ENCODE assay signal across 26 cellular contexts in the genomic region with DNA sequence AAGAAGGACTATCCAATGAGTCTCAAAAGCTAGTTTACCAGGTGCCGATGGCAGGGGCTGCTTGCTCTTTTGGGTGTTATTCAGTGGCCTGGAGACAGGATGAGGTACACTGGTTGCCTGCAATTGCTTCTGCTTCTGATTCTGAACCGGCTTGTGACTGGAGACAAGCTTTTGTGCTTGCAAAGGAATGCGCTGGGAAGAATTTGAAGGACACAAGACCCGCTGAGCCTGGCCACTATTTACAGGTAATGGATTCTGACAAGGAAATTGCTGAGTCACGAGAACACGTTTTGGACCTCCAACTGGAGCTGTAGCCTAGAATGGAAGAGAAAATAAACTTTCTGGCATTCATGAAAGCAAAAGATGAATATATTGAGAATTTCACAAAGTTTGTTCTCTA. TPM values are rescaled to one million over a fixed set of nuclear protein-coding genes. Genes with fewer than 3 reads are reported as not detected.
"Had no signal": no experiment of that assay in that cellular context is flagged by ENCODE, and none has a peak within 500 bp of the region (broad histone marks: within the 10 kb centered on the region; RNA-seq: fewer than 3 reads in every experiment).

No MANE protein-coding gene starts in this region.

- ATAC-seq: activated CD8-positive, alpha-beta T cell treated with anti-CD3 and anti-CD28 coated beads for 36 hours; activated naive CD8-positive, alpha-beta T cell treated with anti-CD3 and anti-CD28 coated beads, Interleukin-2, amount 50 U/mL, for 24 hours; activated T-helper 17 cell treated with anti-CD3 and anti-CD28 coated beads, Interleukin-2, amount 50 U/mL, for 72 hours; left lobe of liver had no signal

- FAIRE-seq: frontal cortex, keratinocyte had no signal

- H3K4me1 Mint-ChIP-seq: activated B cell treated with CpG ODN at 0.5 μM for 24 hours had no signal

- H3K27me3 Mint-ChIP-seq: activated B cell treated with CpG ODN at 0.5 μM for 24 hours; activated CD8-positive, alpha-beta T cell treated with anti-CD3 and anti-CD28 coated beads for 36 hours; activated naive CD8-positive, alpha-beta T cell treated with anti-CD3 and anti-CD28 coated beads, Interleukin-2, amount 50 U/mL, for 24 hours; activated T-helper 17 cell treated with anti-CD3 and anti-CD28 coated beads, Interleukin-2, amount 50 U/mL, for 72 hours; brain; progenitor cell of endocrine pancreas; stimulated activated naive CD8-positive, alpha-beta T cell treated with anti-CD3 and anti-CD28 coated beads, Interleukin-15, Interleukin-2, amounts not matched to agents 100 ng/mL and 50 ng/mL, for 24 hours had no signal

- H3K36me3 ChIP-seq: colonic mucosa, suprapubic skin, vagina had no signal

- H3K9me3 ChIP-seq: colonic mucosa, suprapubic skin, transverse colon, vagina had no signal

- H3K9me3 Mint-ChIP-seq: activated B cell treated with CpG ODN at 0.5 μM for 24 hours; activated CD8-positive, alpha-beta T cell treated with anti-CD3 and anti-CD28 coated beads for 36 hours; activated naive CD8-positive, alpha-beta T cell treated with anti-CD3 and anti-CD28 coated beads, Interleukin-2, amount 50 U/mL, for 24 hours; activated T-helper 17 cell treated with anti-CD3 and anti-CD28 coated beads, Interleukin-2, amount 50 U/mL, for 72 hours; brain; endodermal cell; nephron progenitor cell; stimulated activated naive CD8-positive, alpha-beta T cell treated with anti-CD3 and anti-CD28 coated beads, Interleukin-15, Interleukin-2, amounts not matched to agents 100 ng/mL and 50 ng/mL, for 24 hours had no signal

- H3K27ac Mint-ChIP-seq: activated B cell treated with CpG ODN at 0.5 μM for 24 hours; activated CD8-positive, alpha-beta T cell treated with anti-CD3 and anti-CD28 coated beads for 36 hours; activated naive CD8-positive, alpha-beta T cell treated with anti-CD3 and anti-CD28 coated beads, Interleukin-2, amount 50 U/mL, for 24 hours; activated T-helper 17 cell treated with anti-CD3 and anti-CD28 coated beads, Interleukin-2, amount 50 U/mL, for 72 hours; nephron progenitor cell; stimulated activated naive CD8-positive, alpha-beta T cell treated with anti-CD3 and anti-CD28 coated beads, Interleukin-15, Interleukin-2, amounts not matched to agents 100 ng/mL and 50 ng/mL, for 24 hours had no signal

- DNase-seq: activated B cell treated with CpG ODN at 0.5 μM for 24 hours; activated CD4-positive, alpha-beta T cell treated with anti-CD3 and anti-CD28 coated beads for 4 hours; activated CD8-positive, alpha-beta T cell treated with anti-CD3 and anti-CD28 coated beads for 36 hours; activated naive CD4-positive, alpha-beta T cell treated with Interleukin-2 at 50 U/mL for 16 hours; activated naive CD8-positive, alpha-beta T cell treated with anti-CD3 and anti-CD28 coated beads, Interleukin-2, amount 50 U/mL, for 24 hours; activated T-cell treated with anti-CD3 and anti-CD28 coated beads, Interleukin-2, amount 50 U/mL, for 1 hour; anterior cingulate cortex; central memory CD4-positive, alpha-beta T cell; colonic mucosa; endodermal cell; head of caudate nucleus; midbrain; nephron progenitor cell; stimulated activated CD4-positive, alpha-beta T cell treated with anti-CD3 and anti-CD28 coated beads, Interleukin-12 subunit alpha, Interleukin-12 subunit beta, amount 100 ng/mL, for 4 hours; stimulated activated CD4-positive, alpha-beta T cell treated with anti-CD3 and anti-CD28 coated beads, Interleukin-1b, Interleukin-23, amount 100 ng/mL, for 48 hours; transverse colon had no signal

- H3K27me3 ChIP-seq: colonic mucosa, suprapubic skin, transverse colon, vagina had no signal

- H3K4me3 Mint-ChIP-seq: activated B cell treated with CpG ODN at 0.5 μM for 24 hours; activated CD8-positive, alpha-beta T cell treated with anti-CD3 and anti-CD28 coated beads for 36 hours; activated naive CD8-positive, alpha-beta T cell treated with anti-CD3 and anti-CD28 coated beads, Interleukin-2, amount 50 U/mL, for 24 hours; activated T-helper 17 cell treated with anti-CD3 and anti-CD28 coated beads, Interleukin-2, amount 50 U/mL, for 72 hours; brain; endodermal cell; nephron progenitor cell; stimulated activated naive CD8-positive, alpha-beta T cell treated with anti-CD3 and anti-CD28 coated beads, Interleukin-15, Interleukin-2, amounts not matched to agents 100 ng/mL and 50 ng/mL, for 24 hours had no signal

- H3K4me3 ChIP-seq: colonic mucosa, lung, suprapubic skin, transverse colon, vagina had no signal

- H3K4me1 ChIP-seq: colonic mucosa had no signal

- H3K27ac ChIP-seq: colonic mucosa, suprapubic skin, transverse colon, vagina had no signal

RNA-seq across cellular contexts. Expression of a gene that starts 25.8 kb away (rescaled TPM):
- total RNA-seq: endodermal cell had no signal
